In genomic region chr3:61869378-61869777, GRCh38 we compare ENCODE assay signal across 15 cellular contexts.
DNase-seq lines count a peak whose midpoint lies in the region; ATAC-seq and TF ChIP-seq lines count a peak whose summit lies in the region.
"Had no signal": no experiment of that assay in that cellular context is flagged by ENCODE, and none has a peak within 500 bp of the region (broad histone marks: within the 10 kb centered on the region; RNA-seq: fewer than 3 reads in every experiment).

No MANE protein-coding gene starts in this region.

- H3K4me3 Mint-ChIP-seq in GM23338 (no peak overlapping the region), WTC11 (no peak overlapping the region), type B pancreatic cell (no peak overlapping the region)
- H3K4me3 Mint-ChIP-seq: CD4-positive, alpha-beta T cell had no signal

- 0 out of 2 replicates have a peak, but pooled peaks cover 4% of the 10 kb centered on the region for H3F3A ChIP-seq in GM23338 (replicated peaks; ENCODE audit: low read depth)

- peaks cover 6% of the 10 kb centered on the region; the same call in 1 of the 2 replicates for H4K20me1 ChIP-seq in GM23338 (replicated peaks; ENCODE audit: insufficient read depth)

- no peak overlapping the region for H3K4me3 ChIP-seq in GM23338
- H3K4me3 ChIP-seq: HAP-1 had no signal

- H3K9me3 Mint-ChIP-seq in GM23338 = no peaks in the 10 kb centered on the region
- no peaks in the 10 kb centered on the region for H3K9me3 Mint-ChIP-seq in WTC11
- H3K9me3 Mint-ChIP-seq in type B pancreatic cell = no peaks in the 10 kb centered on the region
- H3K9me3 Mint-ChIP-seq: CD4-positive, alpha-beta T cell had no signal

- POLR2A ChIA-PET in WTC11 (lab: Charles Lee) = no interaction called here

- peaks cover 17% of the 10 kb centered on the region for H3K27me3 Mint-ChIP-seq in GM23338 (ENCODE audit: insufficient read depth, low read depth, poor library complexity)
- H3K27me3 Mint-ChIP-seq in WTC11 (ENCODE audit: low read depth) = no peaks in the 10 kb centered on the region
- no peaks in the 10 kb centered on the region for H3K27me3 Mint-ChIP-seq in type B pancreatic cell

- H3K27ac ChIP-seq in GM23338 (ENCODE audit: low read depth) = peak overlapping the region; percentile 35
- H3K27ac ChIP-seq: C4-2B, HL-60 had no signal

- peaks cover 2% of the 10 kb centered on the region; the same call in 1 of the 3 replicates for H3K36me3 Mint-ChIP-seq in GM23338 (ENCODE audit: low read depth)
- H3K36me3 Mint-ChIP-seq in WTC11 = no peaks in the 10 kb centered on the region
- no peaks in the 10 kb centered on the region for H3K36me3 Mint-ChIP-seq in type B pancreatic cell

- DNase-seq in GM23338 (ENCODE audit: low spot score) = no peak
- no peak for DNase-seq in WTC11 (ENCODE audit: low spot score)
- peak; percentile 31 for DNase-seq in left kidney (ENCODE audit: low read depth, low spot score)
- no peak for DNase-seq in type B pancreatic cell (ENCODE audit: extremely low spot score, unreplicated experiment)
- DNase-seq in NCI-H510A (lab: John Stamatoyannopoulos, UW) = no peak
- DNase-seq: AML-193; Caco-2; CD4-positive, alpha-beta T cell; DMS153; DMS79; GF-D8 had no signal

- peaks cover 77% of the 10 kb centered on the region for H3K79me2 ChIP-seq in GM23338 (replicated peaks; ENCODE audit: insufficient read depth)

- TF ChIP-seq CTCF in GM23338 (conservative IDR thresholded peaks at IDR 0.05; ENCODE audit: low read depth in 2 of 2) (no peak), WTC11 (IDR thresholded peaks at IDR 0.05) (no peak), type B pancreatic cell (conservative IDR thresholded peaks at IDR 0.05) (no peak)

- H3K36me3 ChIP-seq in GM23338 (ENCODE audit: insufficient read depth) = no peaks in the 10 kb centered on the region
- H3K36me3 ChIP-seq: HAP-1 had no signal

- CTCF ChIA-PET in WTC11 (lab: Charles Lee) = no interaction called here

- peak overlapping the region; percentile 81; the same call in 1 of the 2 replicates for H3K27ac Mint-ChIP-seq in GM23338
- peak overlapping the region; percentile 75 for H3K27ac Mint-ChIP-seq in WTC11
- no peak overlapping the region for H3K27ac Mint-ChIP-seq in type B pancreatic cell
- H3K27ac Mint-ChIP-seq: CD4-positive, alpha-beta T cell had no signal

- H2AFZ ChIP-seq in GM23338 = no peak overlapping the region

- no peak for ATAC-seq in GM23338
- ATAC-seq in WTC11 = no peak
- ATAC-seq in HG03039 (IDR thresholded peaks at IDR 0.05; ENCODE audit: unreplicated experiment) = no peak

- no peaks in the 10 kb centered on the region for H3K27me3 ChIP-seq in GM23338 (ENCODE audit: insufficient read depth)

- H3K4me1 Mint-ChIP-seq in GM23338 (peaks cover 85% of the 10 kb centered on the region), WTC11 (peaks cover 88% of the 10 kb centered on the region), type B pancreatic cell (ENCODE audit: unreplicated experiment) (peaks cover 41% of the 10 kb centered on the region)

- peaks cover 9% of the 10 kb centered on the region; the same call in 1 of the 2 replicates for H3K9me2 ChIP-seq in GM23338 (ENCODE audit: insufficient read depth)

- peaks cover 70% of the 10 kb centered on the region for H3K4me1 ChIP-seq in GM23338 (ENCODE audit: insufficient read depth)
- H3K4me1 ChIP-seq: Caco-2 had no signal

- no peak overlapping the region for H3K4me2 ChIP-seq in GM23338

TF ChIP-seq in GM23338, 12 proteins besides CTCF, POLR2A, EP300 and RAD21 (continues in another document):
- no peak for TF ChIP-seq EZH2phosphoT487 (IDR thresholded peaks at IDR 0.05; ENCODE audit: unreplicated experiment)
- TF ChIP-seq CREB1 (CRISPR knock-in tag; IDR thresholded peaks at IDR 0.05; ENCODE audit: low read depth) = no peak
- no peak for TF ChIP-seq REST (IDR thresholded peaks at IDR 0.05; ENCODE audit: unreplicated experiment)
- TF ChIP-seq POLR2AphosphoS5 (IDR thresholded peaks at IDR 0.05; ENCODE audit: low read depth) = no peak

TF ChIP-seq in WTC11, 78 proteins besides CTCF, POLR2A, EP300 and RAD21:
- no peak for TF ChIP-seq SMAD3 (CRISPR knock-in tag; IDR thresholded peaks at IDR 0.05; ENCODE audit: borderline replicate concordance)
- no peak for TF ChIP-seq AR (CRISPR knock-in tag; IDR thresholded peaks at IDR 0.05)
- TF ChIP-seq ZNF219 (CRISPR knock-in tag; IDR thresholded peaks at IDR 0.05; ENCODE audit: borderline replicate concordance) = no peak
- TF ChIP-seq NR3C1 (CRISPR knock-in tag; conservative IDR thresholded peaks at IDR 0.05; ENCODE audit: low read depth) = no peak
- no peak for TF ChIP-seq TEAD4 (CRISPR knock-in tag; IDR thresholded peaks at IDR 0.05)
- no peak for TF ChIP-seq EMX1 (CRISPR knock-in tag; IDR thresholded peaks at IDR 0.05)
